In genomic region chr2:161308178-161308955, GRCh38 we compare ENCODE assay signal across 1 cellular context.
TF ChIP-seq lines count a peak whose summit lies in the region.

Gene PSMD14, plus strand, starts transcription at chr2:161308425. Its CDS starts 10,401 bp downstream, at chr2:161318826.

TF ChIP-seq in K562, 482 proteins besides CTCF, POLR2A, EP300 and RAD21 (continued from another document and continues in another):
- TF ChIP-seq FOXP4 (CRISPR knock-in tag; IDR thresholded peaks at IDR 0.05; ENCODE audit: borderline replicate concordance) = 0 out of 2 replicates have a peak, but pooled peaks have one; percentile 11
- 0 out of 2 replicates have a peak, but pooled peaks have one; percentile 23 for TF ChIP-seq BHLHE40 (IDR thresholded peaks at IDR 0.05; ENCODE audit: low read length)
- TF ChIP-seq THAP12 (CRISPR knock-in tag; IDR thresholded peaks at IDR 0.05) = 0 out of 2 replicates have a peak, but pooled peaks have one; percentile 6
- peak; percentile 22; the same call in 1 of the 2 replicates for TF ChIP-seq NCOR1 (IDR thresholded peaks at IDR 0.05)
- TF ChIP-seq FOXP1 (CRISPR knock-in tag; IDR thresholded peaks at IDR 0.05) = no peak
- peak; percentile 56 for TF ChIP-seq MXD1 (CRISPR knock-in tag; IDR thresholded peaks at IDR 0.05; ENCODE audit: borderline replicate concordance, poor library complexity, severe bottlenecking)
- TF ChIP-seq HBP1 (CRISPR knock-in tag; IDR thresholded peaks at IDR 0.05) = peak; percentile 91
- TF ChIP-seq ZNF165 (CRISPR knock-in tag; IDR thresholded peaks at IDR 0.05; ENCODE audit: borderline replicate concordance) = no peak
- TF ChIP-seq NBN (IDR thresholded peaks at IDR 0.05; ENCODE audit: low read depth) = peak; percentile 64
- 0 out of 2 replicates have a peak, but pooled peaks have one; percentile 0 for TF ChIP-seq VEZF1 (CRISPR knock-in tag; IDR thresholded peaks at IDR 0.05)
- TF ChIP-seq ASH1L (IDR thresholded peaks at IDR 0.05; ENCODE audit: borderline replicate concordance, low read depth, partially characterized antibody) = peak; percentile 51
- TF ChIP-seq TSHZ1 (CRISPR knock-in tag; IDR thresholded peaks at IDR 0.05) = 0 out of 2 replicates have a peak, but pooled peaks have one; percentile 38
- TF ChIP-seq CSDE1 (IDR thresholded peaks at IDR 0.05) = 0 out of 4 replicates have a peak, but pooled peaks of 1 of the 2 experiments have one; percentile 18
- peak in 1 of 2 experiments; percentile 72; a peak in 1 of 4 replicates for TF ChIP-seq RCOR1 (IDR thresholded peaks at IDR 0.05; ENCODE audit: borderline replicate concordance in 1 of 2, low read depth in 2 of 2, low read length in 2 of 2)
- TF ChIP-seq ZNF766 (CRISPR knock-in tag; conservative IDR thresholded peaks at IDR 0.05) = peak; percentile 53; the same call in 1 of the 2 replicates
- TF ChIP-seq EP400 (IDR thresholded peaks at IDR 0.05) = peak; percentile 99
- TF ChIP-seq MEF2D (tag; conservative IDR thresholded peaks at IDR 0.05; ENCODE audit: low read depth) = peak; percentile 60
- TF ChIP-seq YY1 (IDR thresholded peaks at IDR 0.05; ENCODE audit: borderline replicate concordance in 1 of 3, control insufficient read depth in 1 of 3, extremely low read depth in 1 of 3, insufficient read depth in 3 of 3, insufficient read length in 1 of 3, insufficient replicate concordance in 2 of 3, low read depth in 1 of 3, low read length in 2 of 3) = peak in 1 of 3 experiments; percentile 40
- TF ChIP-seq, protein P1, sequence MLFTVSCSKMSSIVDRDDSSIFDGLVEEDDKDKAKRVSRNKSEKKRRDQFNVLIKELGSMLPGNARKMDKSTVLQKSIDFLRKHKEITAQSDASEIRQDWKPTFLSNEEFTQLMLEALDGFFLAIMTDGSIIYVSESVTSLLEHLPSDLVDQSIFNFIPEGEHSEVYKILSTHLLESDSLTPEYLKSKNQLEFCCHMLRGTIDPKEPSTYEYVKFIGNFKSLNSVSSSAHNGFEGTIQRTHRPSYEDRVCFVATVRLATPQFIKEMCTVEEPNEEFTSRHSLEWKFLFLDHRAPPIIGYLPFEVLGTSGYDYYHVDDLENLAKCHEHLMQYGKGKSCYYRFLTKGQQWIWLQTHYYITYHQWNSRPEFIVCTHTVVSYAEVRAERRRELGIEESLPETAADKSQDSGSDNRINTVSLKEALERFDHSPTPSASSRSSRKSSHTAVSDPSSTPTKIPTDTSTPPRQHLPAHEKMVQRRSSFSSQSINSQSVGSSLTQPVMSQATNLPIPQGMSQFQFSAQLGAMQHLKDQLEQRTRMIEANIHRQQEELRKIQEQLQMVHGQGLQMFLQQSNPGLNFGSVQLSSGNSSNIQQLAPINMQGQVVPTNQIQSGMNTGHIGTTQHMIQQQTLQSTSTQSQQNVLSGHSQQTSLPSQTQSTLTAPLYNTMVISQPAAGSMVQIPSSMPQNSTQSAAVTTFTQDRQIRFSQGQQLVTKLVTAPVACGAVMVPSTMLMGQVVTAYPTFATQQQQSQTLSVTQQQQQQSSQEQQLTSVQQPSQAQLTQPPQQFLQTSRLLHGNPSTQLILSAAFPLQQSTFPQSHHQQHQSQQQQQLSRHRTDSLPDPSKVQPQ (CRISPR knock-in tag; IDR thresholded peaks at IDR 0.05; ENCODE audit: borderline replicate concordance) = 0 out of 2 replicates have a peak, but pooled peaks have one; percentile 29
- TF ChIP-seq TFAP4 (CRISPR knock-in tag; IDR thresholded peaks at IDR 0.05; ENCODE audit: borderline replicate concordance) = peak; percentile 98
- TF ChIP-seq SRSF1 (IDR thresholded peaks at IDR 0.05; ENCODE audit: low read depth, low read length) = 0 out of 2 replicates have a peak, but pooled peaks have one; percentile 76
- 0 out of 2 replicates have a peak, but pooled peaks have one; percentile 28 for TF ChIP-seq ZNF263 (CRISPR knock-in tag; IDR thresholded peaks at IDR 0.05; ENCODE audit: borderline replicate concordance)
- TF ChIP-seq KLF6 (CRISPR knock-in tag; IDR thresholded peaks at IDR 0.05; ENCODE audit: borderline replicate concordance) = no peak; the same call in 1 of the 2 replicates
- TF ChIP-seq CCAR2 (IDR thresholded peaks at IDR 0.05; ENCODE audit: low read depth, low read length) = no peak
- peak; percentile 88 for TF ChIP-seq MYC (IDR thresholded peaks at IDR 0.05; ENCODE audit: low read depth, low read length)
- TF ChIP-seq MYC (CRISPR knock-in tag; IDR thresholded peaks at IDR 0.05; ENCODE audit: borderline replicate concordance, low read depth) = peak; percentile 88
- TF ChIP-seq ZNF644 (tag; IDR thresholded peaks at IDR 0.05; ENCODE audit: low read depth) = peak; percentile 72; the same call in 1 of the 2 replicates
- TF ChIP-seq, protein P2, sequence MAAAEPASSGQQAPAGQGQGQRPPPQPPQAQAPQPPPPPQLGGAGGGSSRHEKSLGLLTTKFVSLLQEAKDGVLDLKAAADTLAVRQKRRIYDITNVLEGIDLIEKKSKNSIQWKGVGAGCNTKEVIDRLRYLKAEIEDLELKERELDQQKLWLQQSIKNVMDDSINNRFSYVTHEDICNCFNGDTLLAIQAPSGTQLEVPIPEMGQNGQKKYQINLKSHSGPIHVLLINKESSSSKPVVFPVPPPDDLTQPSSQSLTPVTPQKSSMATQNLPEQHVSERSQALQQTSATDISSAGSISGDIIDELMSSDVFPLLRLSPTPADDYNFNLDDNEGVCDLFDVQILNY (CRISPR knock-in tag; IDR thresholded peaks at IDR 0.05) = peak; percentile 65; the same call in 1 of the 2 replicates
- no peak for TF ChIP-seq DACH1 (IDR thresholded peaks at IDR 0.05; ENCODE audit: partially characterized antibody)
- TF ChIP-seq ZKSCAN1 (IDR thresholded peaks at IDR 0.05; ENCODE audit: low read depth, low read length) = peak; percentile 48; the same call in 1 of the 2 replicates
- TF ChIP-seq, protein P3, sequence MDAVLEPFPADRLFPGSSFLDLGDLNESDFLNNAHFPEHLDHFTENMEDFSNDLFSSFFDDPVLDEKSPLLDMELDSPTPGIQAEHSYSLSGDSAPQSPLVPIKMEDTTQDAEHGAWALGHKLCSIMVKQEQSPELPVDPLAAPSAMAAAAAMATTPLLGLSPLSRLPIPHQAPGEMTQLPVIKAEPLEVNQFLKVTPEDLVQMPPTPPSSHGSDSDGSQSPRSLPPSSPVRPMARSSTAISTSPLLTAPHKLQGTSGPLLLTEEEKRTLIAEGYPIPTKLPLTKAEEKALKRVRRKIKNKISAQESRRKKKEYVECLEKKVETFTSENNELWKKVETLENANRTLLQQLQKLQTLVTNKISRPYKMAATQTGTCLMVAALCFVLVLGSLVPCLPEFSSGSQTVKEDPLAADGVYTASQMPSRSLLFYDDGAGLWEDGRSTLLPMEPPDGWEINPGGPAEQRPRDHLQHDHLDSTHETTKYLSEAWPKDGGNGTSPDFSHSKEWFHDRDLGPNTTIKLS (IDR thresholded peaks at IDR 0.05; ENCODE audit: borderline replicate concordance, low read depth) = peak; percentile 82
- TF ChIP-seq THRA (IDR thresholded peaks at IDR 0.05) = no peak
